ENCODE assay signal across 32 cellular contexts in the genomic region with DNA sequence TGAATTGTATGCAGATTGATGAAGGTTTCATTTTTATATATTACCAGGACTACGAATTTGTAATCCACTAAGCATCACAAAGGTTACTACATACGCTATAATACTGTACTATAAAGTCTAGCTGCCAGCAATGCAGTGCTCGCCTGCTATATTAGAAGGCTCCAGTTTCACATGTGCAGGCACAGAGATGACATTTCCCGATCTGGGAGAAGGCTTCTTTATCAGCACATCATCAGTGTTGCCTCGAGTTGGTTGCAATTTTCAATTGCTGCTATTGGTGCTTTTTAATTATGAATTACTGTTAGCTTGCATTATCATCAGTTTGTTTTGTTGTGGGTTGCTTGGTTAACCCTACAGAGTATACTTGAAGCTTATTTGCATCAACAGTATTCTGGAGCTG.
"Had no signal": no experiment of that assay in that cellular context is flagged by ENCODE, and none has a peak within 500 bp of the region (broad histone marks: within the 10 kb centered on the region; RNA-seq: fewer than 3 reads in every experiment).

No MANE protein-coding gene starts in this region.

- H3K27me3 ChIP-seq: ascending aorta, breast epithelium, cardiac muscle cell, colonic mucosa, esophagus squamous epithelium, gastroesophageal sphincter had no signal

- H3K27me3 Mint-ChIP-seq: activated CD4-positive, alpha-beta T cell treated with anti-CD3 and anti-CD28 coated beads for 36 hours; activated naive CD4-positive, alpha-beta T cell treated with anti-CD3 and anti-CD28 coated beads, Interleukin-2, amount 10 ng/mL, durations not matched to agents 7 days and 5 days had no signal

- ATAC-seq: activated CD4-positive, alpha-beta T cell treated with anti-CD3 and anti-CD28 coated beads for 36 hours; activated CD8-positive, alpha-beta memory T cell treated with anti-CD3 and anti-CD28 coated beads, Interleukin-2, amount 10 ng/mL, durations not matched to agents 7 days and 5 days; activated CD8-positive, alpha-beta T cell treated with anti-CD3 and anti-CD28 coated beads, Interleukin-2, amount 10 ng/mL, durations not matched to agents 7 days and 5 days; activated naive CD4-positive, alpha-beta T cell treated with anti-CD3 and anti-CD28 coated beads, Interleukin-2, amount 50 U/mL, for 72 hours; gastroesophageal sphincter; T-cell had no signal

- H3K36me3 Mint-ChIP-seq: activated CD4-positive, alpha-beta memory T cell treated with anti-CD3 and anti-CD28 coated beads for 36 hours; activated CD8-positive, alpha-beta memory T cell treated with anti-CD3 and anti-CD28 coated beads, Interleukin-2, amount 10 ng/mL, durations not matched to agents 7 days and 5 days; activated naive CD4-positive, alpha-beta T cell treated with anti-CD3 and anti-CD28 coated beads, Interleukin-2, amount 10 ng/mL, durations not matched to agents 7 days and 5 days; activated naive CD4-positive, alpha-beta T cell treated with anti-CD3 and anti-CD28 coated beads, Interleukin-2, amount 50 U/mL, for 72 hours; activated naive CD8-positive, alpha-beta T cell treated with anti-CD3 and anti-CD28 coated beads, Interleukin-2, amount 10 ng/mL, durations not matched to agents 7 days and 5 days; T-cell had no signal

- H3K4me3 Mint-ChIP-seq: activated CD4-positive, alpha-beta memory T cell treated with anti-CD3 and anti-CD28 coated beads for 36 hours; activated CD4-positive, alpha-beta T cell treated with anti-CD3 and anti-CD28 coated beads for 36 hours; activated CD4-positive, alpha-beta T cell treated with anti-CD3 and anti-CD28 coated beads, Interleukin-2, amount 10 ng/mL, durations not matched to agents 24 days and 14 days; activated CD8-positive, alpha-beta memory T cell treated with anti-CD3 and anti-CD28 coated beads, Interleukin-2, amount 10 ng/mL, durations not matched to agents 7 days and 5 days; activated CD8-positive, alpha-beta T cell treated with anti-CD3 and anti-CD28 coated beads, Interleukin-2, amount 10 ng/mL, durations not matched to agents 7 days and 5 days; activated naive CD4-positive, alpha-beta T cell treated with anti-CD3 and anti-CD28 coated beads, Interleukin-2, amount 10 ng/mL, durations not matched to agents 7 days and 5 days; activated naive CD8-positive, alpha-beta T cell treated with anti-CD3 and anti-CD28 coated beads, Interleukin-2, amount 10 ng/mL, durations not matched to agents 7 days and 5 days; activated T-helper 1 cell treated with anti-CD3 and anti-CD28 coated beads, Interleukin-12 subunit alpha, Interleukin-12 subunit beta, Interleukin-2, Interleukin-4 antibody, amounts not matched to agents 30 ng/mL and 10 ng/mL and 1 ng/mL, durations not matched to agents 14 hours and 24 hours and 36 hours; brain; T-cell; T-helper 1 cell treated with Interleukin-12 subunit alpha and Interleukin-12 subunit beta and Interleukin-4 antibody, amounts not matched to agents 30 μg/mL and 1 μg/mL, for 36 hours; T-helper 2 cell treated with Interferon-gamma antibody and Interleukin-4, amounts not matched to agents 5 μg/mL and 100 μg/mL, for 36 hours had no signal

- H3K36me3 ChIP-seq: breast epithelium, cardiac muscle cell, colonic mucosa had no signal

- H3K9me3 Mint-ChIP-seq: activated CD4-positive, alpha-beta memory T cell treated with anti-CD3 and anti-CD28 coated beads for 36 hours; activated CD4-positive, alpha-beta T cell treated with anti-CD3 and anti-CD28 coated beads, Interleukin-2, amount 10 ng/mL, durations not matched to agents 24 days and 14 days; activated naive CD4-positive, alpha-beta T cell treated with anti-CD3 and anti-CD28 coated beads, Interleukin-2, amount 10 ng/mL, durations not matched to agents 7 days and 5 days; activated naive CD4-positive, alpha-beta T cell treated with anti-CD3 and anti-CD28 coated beads, Interleukin-2, amount 50 U/mL, for 72 hours; activated naive CD8-positive, alpha-beta T cell treated with anti-CD3 and anti-CD28 coated beads, Interleukin-2, amount 10 ng/mL, durations not matched to agents 7 days and 5 days; activated T-helper 1 cell treated with anti-CD3 and anti-CD28 coated beads, Interleukin-12 subunit alpha, Interleukin-12 subunit beta, Interleukin-2, Interleukin-4 antibody, amounts not matched to agents 30 ng/mL and 10 ng/mL and 1 ng/mL, durations not matched to agents 14 hours and 24 hours and 36 hours; activated T-helper 2 cell treated with anti-CD3 and anti-CD28 coated beads, Interferon-gamma antibody, Interleukin-2, Interleukin-4, amounts not matched to agents 10 μg/mL and 5 μg/mL and 100 μg/mL, durations not matched to agents 14 hours and 24 hours and 36 hours; brain; T-cell; T-helper 1 cell treated with Interleukin-12 subunit alpha and Interleukin-12 subunit beta and Interleukin-4 antibody, amounts not matched to agents 30 μg/mL and 1 μg/mL, for 36 hours; T-helper 2 cell treated with Interferon-gamma antibody and Interleukin-4, amounts not matched to agents 5 μg/mL and 100 μg/mL, for 36 hours had no signal

- H3K4me3 ChIP-seq: ascending aorta, breast epithelium, cardiac muscle cell, colonic mucosa, esophagus squamous epithelium, gastroesophageal sphincter had no signal

- H3K4me1 Mint-ChIP-seq: activated CD4-positive, alpha-beta T cell treated with anti-CD3 and anti-CD28 coated beads for 36 hours; activated CD4-positive, alpha-beta T cell treated with anti-CD3 and anti-CD28 coated beads, Interleukin-2, amount 10 ng/mL, durations not matched to agents 24 days and 14 days; activated CD8-positive, alpha-beta memory T cell treated with anti-CD3 and anti-CD28 coated beads, Interleukin-2, amount 10 ng/mL, durations not matched to agents 7 days and 5 days; activated naive CD4-positive, alpha-beta T cell treated with anti-CD3 and anti-CD28 coated beads, Interleukin-2, amount 10 ng/mL, durations not matched to agents 7 days and 5 days; activated naive CD8-positive, alpha-beta T cell treated with anti-CD3 and anti-CD28 coated beads, Interleukin-2, amount 10 ng/mL, durations not matched to agents 7 days and 5 days; T-cell had no signal

- DNase-seq: activated CD4-positive, alpha-beta memory T cell treated with anti-CD3 and anti-CD28 coated beads for 36 hours; activated CD4-positive, alpha-beta T cell treated with anti-CD3 and anti-CD28 coated beads for 36 hours; activated CD4-positive, alpha-beta T cell treated with anti-CD3 and anti-CD28 coated beads, Interleukin-2, amount 10 ng/mL, durations not matched to agents 24 days and 14 days; activated CD4-positive, CD25-positive, alpha-beta regulatory T cell; activated CD4-positive, CD25-positive, alpha-beta regulatory T cell treated with anti-CD3 and anti-CD28 coated beads, Interleukin-2, amount 50 U/mL, for 72 hours; activated CD8-positive, alpha-beta memory T cell treated with anti-CD3 and anti-CD28 coated beads, Interleukin-2, amount 10 ng/mL, durations not matched to agents 7 days and 5 days; activated CD8-positive, alpha-beta memory T cell treated with anti-CD3 and anti-CD28 coated beads, Interleukin-2, amount 50 U/mL, for 4 hours; activated CD8-positive, alpha-beta T cell treated with anti-CD3 and anti-CD28 coated beads, Interleukin-2, amount 10 ng/mL, durations not matched to agents 7 days and 5 days; activated effector memory CD4-positive, alpha-beta T cell treated with anti-CD3 and anti-CD28 coated beads, Interleukin-2, amount 50 U/mL, for 16 hours; activated naive CD4-positive, alpha-beta T cell treated with anti-CD3 and anti-CD28 coated beads, Interleukin-2, amount 10 ng/mL, durations not matched to agents 7 days and 5 days; activated naive CD8-positive, alpha-beta T cell treated with anti-CD3 and anti-CD28 coated beads, Interleukin-2, amount 10 ng/mL, durations not matched to agents 7 days and 5 days; activated T-cell treated with anti-CD3 and anti-CD28 coated beads, Interleukin-2, amount 50 U/mL, for 1 hour; activated T-cell treated with anti-CD3 and anti-CD28 coated beads, Interleukin-2, amount 50 U/mL, for 48 hours; central memory CD4-positive, alpha-beta T cell; cerebellar nuclear complex; colonic mucosa; effector CD8-positive, alpha-beta T cell; esophagus squamous epithelium; foreskin melanocyte; T-cell; T1000 had no signal

- H3K9me3 ChIP-seq: ascending aorta, breast epithelium, colonic mucosa, esophagus squamous epithelium, gastroesophageal sphincter had no signal

- H3K4me1 ChIP-seq: ascending aorta, breast epithelium, colonic mucosa had no signal

- H3K27ac ChIP-seq: ascending aorta, breast epithelium, cardiac muscle cell, colonic mucosa, epithelial cell of prostate had no signal

- H3K27ac Mint-ChIP-seq: activated CD4-positive, alpha-beta memory T cell treated with anti-CD3 and anti-CD28 coated beads for 36 hours; activated CD4-positive, alpha-beta T cell treated with anti-CD3 and anti-CD28 coated beads for 36 hours; activated CD4-positive, alpha-beta T cell treated with anti-CD3 and anti-CD28 coated beads, Interleukin-2, amount 10 ng/mL, durations not matched to agents 24 days and 14 days; activated CD8-positive, alpha-beta memory T cell treated with anti-CD3 and anti-CD28 coated beads, Interleukin-2, amount 10 ng/mL, durations not matched to agents 7 days and 5 days; activated CD8-positive, alpha-beta T cell treated with anti-CD3 and anti-CD28 coated beads, Interleukin-2, amount 10 ng/mL, durations not matched to agents 7 days and 5 days; activated naive CD4-positive, alpha-beta T cell treated with anti-CD3 and anti-CD28 coated beads, Interleukin-2, amount 10 ng/mL, durations not matched to agents 7 days and 5 days; activated naive CD4-positive, alpha-beta T cell treated with anti-CD3 and anti-CD28 coated beads, Interleukin-2, amount 50 U/mL, for 72 hours; activated naive CD8-positive, alpha-beta T cell treated with anti-CD3 and anti-CD28 coated beads, Interleukin-2, amount 10 ng/mL, durations not matched to agents 7 days and 5 days; activated T-helper 1 cell treated with anti-CD3 and anti-CD28 coated beads, Interleukin-12 subunit alpha, Interleukin-12 subunit beta, Interleukin-2, Interleukin-4 antibody, amounts not matched to agents 30 ng/mL and 10 ng/mL and 1 ng/mL, durations not matched to agents 14 hours and 24 hours and 36 hours; activated T-helper 2 cell treated with anti-CD3 and anti-CD28 coated beads, Interferon-gamma antibody, Interleukin-2, Interleukin-4, amounts not matched to agents 10 μg/mL and 5 μg/mL and 100 μg/mL, durations not matched to agents 14 hours and 24 hours and 36 hours; brain; T-cell; T-helper 1 cell treated with Interleukin-12 subunit alpha and Interleukin-12 subunit beta and Interleukin-4 antibody, amounts not matched to agents 30 μg/mL and 1 μg/mL, for 36 hours; T-helper 2 cell treated with Interferon-gamma antibody and Interleukin-4, amounts not matched to agents 5 μg/mL and 100 μg/mL, for 36 hours had no signal
